Comparison of ENCODE assay signal across 8 cellular contexts in genomic region chr16:85557083-85557975, GRCh38. TPM values are rescaled to one million over a fixed set of nuclear protein-coding genes. Genes with fewer than 3 reads are reported as not detected.
A peak's percentile ranks its signal among the peaks of the same experiment; 100 is the strongest.
DNase-seq lines count a peak whose midpoint lies in the region; ATAC-seq and TF ChIP-seq lines count a peak whose summit lies in the region.

No MANE protein-coding gene starts in this region.

- H3F3A ChIP-seq in DOHH2 (ENCODE audit: control insufficient read depth, insufficient read depth): peaks cover 21% of the 10 kb centered on the region

- H3K9me3 ChIP-seq in DOHH2 (ENCODE audit: control insufficient read depth, insufficient read depth, low read length) (no peaks in the 10 kb centered on the region), duodenal mucosa (ENCODE audit: control insufficient read depth in 1 of 2, low read length in 2 of 2) (no peaks in the 10 kb centered on the region), muscle layer of colon (ENCODE audit: low read length) (no peaks in the 10 kb centered on the region)

- WGBS in urinary bladder: 19% methylated on average over 22 of the region's 22 CpGs

- peak overlapping the region; percentile 76 for H3K4me3 ChIP-seq in DOHH2 (ENCODE audit: low read length)
- H3K4me3 ChIP-seq in duodenal mucosa (ENCODE audit: low read depth in 1 of 2, low read length in 2 of 2): peak overlapping the region; percentile 85 to 86
- peak overlapping the region; percentile 76 to 96 for H3K4me3 ChIP-seq in muscle layer of colon (ENCODE audit: low read depth in 1 of 2, low read length in 2 of 2)
- H3K4me3 ChIP-seq in urinary bladder (ENCODE audit: low read depth, low read length): peak overlapping the region; percentile 80

- H3K79me2 ChIP-seq in DOHH2 (ENCODE audit: control insufficient read depth, low read length): peaks cover 3% of the 10 kb centered on the region; the same call in 1 of the 2 replicates

- no peak for ATAC-seq in HG02981 (IDR thresholded peaks at IDR 0.05; ENCODE audit: unreplicated experiment)

- no peak overlapping the region for H3K27ac ChIP-seq in DOHH2 (ENCODE audit: low read depth, low read length)
- peak overlapping the region; percentile 79 for H3K27ac ChIP-seq in VCaP
- peak overlapping the region; percentile 91 for H3K27ac ChIP-seq in duodenal mucosa (ENCODE audit: low read depth, low read length)
- H3K27ac ChIP-seq in muscle layer of colon (ENCODE audit: low read depth, low read length): peak overlapping the region; percentile 90
- H3K27ac ChIP-seq in urinary bladder (ENCODE audit: low read depth): peak overlapping the region; percentile 72

- DNase-seq in HK-2 (ENCODE audit: unreplicated experiment) (peak; percentile 20), NCI-H774 (lab: John Stamatoyannopoulos, UW) (no peak)

- no peaks in the 10 kb centered on the region for H3K9me2 ChIP-seq in DOHH2 (replicated peaks; ENCODE audit: control insufficient read depth, low read length)

- peaks cover 52% of the 10 kb centered on the region for H3K27me3 ChIP-seq in DOHH2 (ENCODE audit: control insufficient read depth, low read length)
- H3K27me3 ChIP-seq in duodenal mucosa (ENCODE audit: control insufficient read depth in 1 of 2, insufficient read depth in 2 of 2, low read length in 2 of 2): no peaks in the 10 kb centered on the region
- no peaks in the 10 kb centered on the region for H3K27me3 ChIP-seq in muscle layer of colon (ENCODE audit: control insufficient read depth in 1 of 2, insufficient read depth in 2 of 2, low read length in 2 of 2)

- TF ChIP-seq CTCF in DOHH2 (IDR thresholded peaks at IDR 0.05; ENCODE audit: low read depth, low read length, poor library complexity, severe bottlenecking): no peak
- no peak for TF ChIP-seq CTCF in VCaP (conservative IDR thresholded peaks at IDR 0.05)

- peaks cover 4% of the 10 kb centered on the region; the same call in 1 of the 2 replicates for H4K20me1 ChIP-seq in DOHH2 (ENCODE audit: control insufficient read depth, insufficient read depth, low read depth, low read length)

- H3K4me1 ChIP-seq in DOHH2 (ENCODE audit: control insufficient read depth, low read length) (peaks cover 55% of the 10 kb centered on the region), duodenal mucosa (ENCODE audit: control insufficient read depth in 1 of 2, insufficient read depth in 2 of 2, low read length in 2 of 2) (peaks cover 21 to 57% of the 10 kb centered on the region in 2 donors), muscle layer of colon (ENCODE audit: insufficient read depth, low read length) (peaks cover 44% of the 10 kb centered on the region), urinary bladder (ENCODE audit: insufficient read depth) (peaks cover 2% of the 10 kb centered on the region)

- H3K9ac ChIP-seq in duodenal mucosa (ENCODE audit: low read depth in 1 of 2, low read length in 2 of 2): peak overlapping the region; percentile 61 to 92
- peak overlapping the region; percentile 49 for H3K9ac ChIP-seq in muscle layer of colon (ENCODE audit: low read length)

- H3K4me2 ChIP-seq in DOHH2 (ENCODE audit: low read length): peak overlapping the region; percentile 89

- no peaks in the 10 kb centered on the region for H3K36me3 ChIP-seq in DOHH2 (ENCODE audit: control insufficient read depth, low read length)
- no peaks in the 10 kb centered on the region for H3K36me3 ChIP-seq in duodenal mucosa (ENCODE audit: control insufficient read depth in 1 of 2, insufficient read depth in 2 of 2, low read length in 2 of 2)
- H3K36me3 ChIP-seq in muscle layer of colon (ENCODE audit: insufficient read depth, low read length): no peaks in the 10 kb centered on the region
- H3K36me3 ChIP-seq in urinary bladder (ENCODE audit: insufficient read depth): no peaks in the 10 kb centered on the region

RNA-seq across cellular contexts. Expression of gene GSE1, which starts 55.8 kb away (rescaled TPM):
- total RNA-seq in urinary bladder: 33.4 TPM
- polyA plus RNA-seq in urinary bladder: 29.7 TPM
